In the genomic region with DNA sequence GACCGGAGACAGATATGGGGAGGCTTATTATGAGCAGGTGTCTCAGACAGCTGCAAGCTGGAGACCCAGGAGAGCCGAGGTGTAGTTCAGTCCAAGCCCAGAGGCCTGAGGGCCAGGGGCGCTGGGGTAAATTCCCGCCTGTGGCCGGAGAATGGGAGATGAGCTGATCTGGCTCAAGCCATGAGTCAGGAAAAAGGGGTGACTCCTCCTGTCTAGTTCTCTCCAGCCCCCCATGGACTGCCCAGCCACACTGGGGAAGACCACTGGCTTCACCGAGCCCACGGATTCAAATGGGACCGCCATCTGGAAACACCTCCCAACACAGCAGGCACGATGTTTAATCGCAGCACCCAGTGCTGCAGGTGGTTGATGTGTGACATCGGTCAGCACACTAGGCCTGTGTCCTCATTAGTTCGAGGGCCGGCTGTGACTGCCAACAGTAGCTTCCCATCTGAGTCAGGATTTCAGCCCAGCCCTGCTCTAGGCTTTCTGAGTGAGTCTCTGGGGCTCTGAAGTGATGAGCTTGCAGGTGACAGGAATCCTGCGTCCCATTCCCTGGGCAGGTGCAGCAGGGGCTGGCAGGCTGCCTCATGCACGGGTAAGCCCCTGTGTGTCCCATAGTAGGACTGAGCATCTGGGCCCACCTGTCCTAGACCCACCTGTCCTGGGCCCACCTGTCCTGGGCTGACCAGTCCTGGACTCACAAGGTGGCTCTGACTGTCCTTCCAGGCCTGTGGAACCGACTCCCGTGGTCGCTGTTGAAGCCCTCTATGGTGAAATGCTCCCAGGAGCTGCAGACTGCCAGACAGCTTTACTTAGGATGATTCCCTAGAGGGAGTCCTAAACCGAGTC, we compare ENCODE assay signal across 10 cellular contexts. TPM values are rescaled to one million over a fixed set of nuclear protein-coding genes. Genes with fewer than 3 reads are reported as not detected.
DNase-seq lines count a peak whose midpoint lies in the region; ATAC-seq and TF ChIP-seq lines count a peak whose summit lies in the region.
"Had no signal": no experiment of that assay in that cellular context is flagged by ENCODE, and none has a peak within 500 bp of the region (broad histone marks: within the 10 kb centered on the region; RNA-seq: fewer than 3 reads in every experiment).

No MANE protein-coding gene starts in this region.

- peak overlapping the region; percentile 31; the same call in 2 of the 3 replicates for H2BK15ac ChIP-seq in IMR-90 (ENCODE audit: low read depth, low read length)

- TF ChIP-seq POLR2A in IMR-90 (IDR thresholded peaks at IDR 0.05; ENCODE audit: low read depth, low read length): no peak

- CTCF ChIA-PET in IMR-90 (lab: Yijun Ruan, JAX): no interaction called here

- no TSS peak for BruUV-seq in IMR-90 (replicated peaks; lab: Mats Ljungman, UMichigan)

- peak overlapping the region; percentile 70 for H2BK20ac ChIP-seq in IMR-90 (ENCODE audit: low read depth, low read length)

- ATAC-seq in IMR-90 (ENCODE audit: low read depth): no peak
- ATAC-seq: naive thymus-derived CD8-positive, alpha-beta T cell had no signal

- peak overlapping the region; percentile 79 for H2AK9ac ChIP-seq in IMR-90 (replicated peaks; ENCODE audit: low read depth, low read length, poor library complexity)

- H3K79me1 ChIP-seq in IMR-90 (ENCODE audit: low read depth in 1 of 2, low read length in 2 of 2): peaks cover 47 to 87% of the 10 kb centered on the region in 2 experiments

- no peak overlapping the region for H3K4me2 ChIP-seq in IMR-90 (ENCODE audit: low read depth, low read length)

- H3K27ac Mint-ChIP-seq in activated naive CD4-positive, alpha-beta T cell treated with anti-CD3 and anti-CD28 coated beads, Interleukin-2, amount 50 U/mL, for 24 hours: peak overlapping the region; percentile 30
- no peak overlapping the region for H3K27ac Mint-ChIP-seq in progenitor cell of endocrine pancreas

- no peak for TF ChIP-seq CTCF in IMR-90 (conservative IDR thresholded peaks at IDR 0.05; ENCODE audit: low read depth, low read length)
- TF ChIP-seq CTCF in progenitor cell of endocrine pancreas (IDR thresholded peaks at IDR 0.05; ENCODE audit: unreplicated experiment): no peak
- TF ChIP-seq CTCF in WERI-Rb-1 (IDR thresholded peaks at IDR 0.05; ENCODE audit: low read depth, low read length): no peak

- peaks cover 48% of the 10 kb centered on the region for H3K4me1 ChIP-seq in IMR-90 (ENCODE audit: control insufficient read depth, insufficient read depth, low read length)

- no peak overlapping the region for H3K18ac ChIP-seq in IMR-90 (ENCODE audit: low read depth, low read length)

- H3K27ac ChIP-seq in IMR-90 (ENCODE audit: insufficient read depth, low read length): peak overlapping the region; percentile 84
- H3K27ac ChIP-seq in WERI-Rb-1: no peak overlapping the region
- no peak overlapping the region for H3K27ac ChIP-seq in substantia nigra (ENCODE audit: low read depth, low read length, poor library complexity, severe bottlenecking)
- H3K27ac ChIP-seq: tibial nerve had no signal

- DNase-seq in NCI-H2171 treated with DMSO at 0.1 percent for 48 hours (lab: John Stamatoyannopoulos, UW) (peak; percentile 74), NCI-H2171 (lab: John Stamatoyannopoulos, UW) (no peak), IMR-90 (no peak), progenitor cell of endocrine pancreas (ENCODE audit: low spot score, unreplicated experiment) (peak; percentile 6), WERI-Rb-1 (no peak), substantia nigra (lab: John Stamatoyannopoulos, UW) (no peak), NCI-H128 (lab: John Stamatoyannopoulos, UW; ENCODE audit: unreplicated experiment) (no peak)

- H3K36me3 Mint-ChIP-seq in activated naive CD4-positive, alpha-beta T cell treated with anti-CD3 and anti-CD28 coated beads, Interleukin-2, amount 50 U/mL, for 24 hours: peaks cover 9% of the 10 kb centered on the region
- no peaks in the 10 kb centered on the region for H3K36me3 Mint-ChIP-seq in progenitor cell of endocrine pancreas (ENCODE audit: insufficient read depth)
- H3K36me3 Mint-ChIP-seq: naive thymus-derived CD8-positive, alpha-beta T cell had no signal

- peaks cover 9% of the 10 kb centered on the region; the same call in 1 of the 2 replicates for H4K20me1 ChIP-seq in IMR-90 (ENCODE audit: insufficient read depth, low read length)

- TF ChIP-seq RAD21 in IMR-90 (IDR thresholded peaks at IDR 0.05; ENCODE audit: low read length): no peak

- peak overlapping the region; percentile 99 for H2AK5ac ChIP-seq in IMR-90 (ENCODE audit: low read depth, low read length)

- H3K4me3 ChIP-seq in IMR-90 (ENCODE audit: insufficient read depth, low read depth, low read length) (no peak overlapping the region), WERI-Rb-1 (ENCODE audit: low read depth, low read length) (no peak overlapping the region)
- H3K4me3 ChIP-seq: tibial nerve had no signal

- H3K9me1 ChIP-seq in IMR-90 (ENCODE audit: insufficient read depth, low read length): peaks cover 35% of the 10 kb centered on the region

- H3K14ac ChIP-seq in IMR-90 (replicated peaks; ENCODE audit: low read depth, low read length): peak overlapping the region; percentile 58

- peak overlapping the region; percentile 97 for H2BK5ac ChIP-seq in IMR-90 (ENCODE audit: low read depth, low read length, poor library complexity, severe bottlenecking)

- H3K9me3 Mint-ChIP-seq in activated naive CD4-positive, alpha-beta T cell treated with anti-CD3 and anti-CD28 coated beads, Interleukin-2, amount 50 U/mL, for 24 hours: no peaks in the 10 kb centered on the region
- H3K9me3 Mint-ChIP-seq in progenitor cell of endocrine pancreas (ENCODE audit: low read depth): no peaks in the 10 kb centered on the region

- H3K9me3 ChIP-seq in IMR-90 (ENCODE audit: control insufficient read depth, insufficient read depth, low read length) (no peaks in the 10 kb centered on the region), WERI-Rb-1 (ENCODE audit: severe bottlenecking) (peaks cover 6% of the 10 kb centered on the region)

- H3K56ac ChIP-seq in IMR-90 (ENCODE audit: extremely low read depth, insufficient read depth, low read length): no peak overlapping the region

- peak overlapping the region; percentile 95 for H3K4ac ChIP-seq in IMR-90 (ENCODE audit: low read depth, low read length)

- no peaks in the 10 kb centered on the region for H3K27me3 ChIP-seq in IMR-90 (ENCODE audit: control insufficient read depth, insufficient read depth, low read length)
- peaks cover 15% of the 10 kb centered on the region for H3K27me3 ChIP-seq in WERI-Rb-1 (ENCODE audit: insufficient read depth, low read depth, severe bottlenecking)

- H2BK120ac ChIP-seq in IMR-90 (ENCODE audit: low read depth, low read length): peak overlapping the region; percentile 100

- H3K23ac ChIP-seq in IMR-90 (ENCODE audit: low read depth, low read length): no peak overlapping the region

- peak overlapping the region; percentile 84 to 99; a peak in 2 of 4 replicates for H4K8ac ChIP-seq in IMR-90 (ENCODE audit: low read depth in 2 of 2, low read length in 2 of 2)

- no peak overlapping the region for H2AFZ ChIP-seq in IMR-90 (replicated peaks; ENCODE audit: low read length, poor library complexity)

- peak overlapping the region; percentile 58 for H4K5ac ChIP-seq in IMR-90 (ENCODE audit: low read depth, low read length)

- H4K91ac ChIP-seq in IMR-90 (ENCODE audit: insufficient read depth, low read depth, low read length): peak overlapping the region; percentile 100

- H3K9ac ChIP-seq in IMR-90 (ENCODE audit: low read depth, low read length): no peak overlapping the region

- dilution Hi-C loops in IMR-90 (cut with HindIII; ENCODE audit: low sequenced_read_pairs, unreplicated experiment): no loop called here

- peaks cover 34% of the 10 kb centered on the region for H3K36me3 ChIP-seq in IMR-90 (ENCODE audit: control insufficient read depth, insufficient read depth, low read length)
- H3K36me3 ChIP-seq in WERI-Rb-1: no peaks in the 10 kb centered on the region
- H3K36me3 ChIP-seq: tibial nerve had no signal

- H3K4me3 Mint-ChIP-seq in activated naive CD4-positive, alpha-beta T cell treated with anti-CD3 and anti-CD28 coated beads, Interleukin-2, amount 50 U/mL, for 24 hours: no peak overlapping the region
- H3K4me3 Mint-ChIP-seq in progenitor cell of endocrine pancreas (ENCODE audit: low read depth): no peak overlapping the region

- WGBS in IMR-90 (ENCODE audit: extremely low coverage in 2 of 2, insufficient read length in 1 of 2), 2 experiments: 97% methylated on average over 6 of the region's 19 CpGs; no CpG with 5 or more reads in 1 of the 2 experiments

- H3K27me3 Mint-ChIP-seq in activated naive CD4-positive, alpha-beta T cell treated with anti-CD3 and anti-CD28 coated beads, Interleukin-2, amount 50 U/mL, for 24 hours: peaks cover 2% of the 10 kb centered on the region
- peaks cover 50% of the 10 kb centered on the region for H3K27me3 Mint-ChIP-seq in progenitor cell of endocrine pancreas

- POLR2A ChIA-PET in IMR-90 (lab: Charles Lee; ENCODE audit: unreplicated experiment): no interaction called here

- in situ Hi-C loops in IMR-90 (cut with MboI; ENCODE audit: low sequenced_read_pairs): no loop called here

- H3K4me1 Mint-ChIP-seq in activated naive CD4-positive, alpha-beta T cell treated with anti-CD3 and anti-CD28 coated beads, Interleukin-2, amount 50 U/mL, for 24 hours: peaks cover 38% of the 10 kb centered on the region
- H3K4me1 Mint-ChIP-seq in progenitor cell of endocrine pancreas (ENCODE audit: low read depth): no peaks in the 10 kb centered on the region

- intact Hi-C loops in IMR-90 (cut with micrococcal nuclease): no loop called here

TF ChIP-seq in IMR-90, 13 proteins besides CTCF, POLR2A, EP300 and RAD21:
- TF ChIP-seq FOS (IDR thresholded peaks at IDR 0.05; ENCODE audit: low read depth, low read length) (no peak), MAFK (IDR thresholded peaks at IDR 0.05; ENCODE audit: low read depth, low read length) (no peak)

RNA-seq across cellular contexts. Expression of gene AHRR, which starts 49.7 kb away (rescaled TPM):
- total RNA-seq in IMR-90 (2012; rRNA removed): 15.6 and 16.7 TPM in 2 replicates
- 36.1 and 37.1 TPM in 2 replicates for polyA plus RNA-seq in IMR-90 (2012; rRNA removed)
- 24.9 and 33.9 TPM in 2 replicates for polyA plus RNA-seq in IMR-90 (2012; cell fraction: cytosol; rRNA removed)
- polyA plus RNA-seq in IMR-90 (2012; cell fraction: nucleus; rRNA removed; ENCODE audit: low replicate concordance): 77.0 and 141 TPM in 2 replicates
- 0.69 and 1.3 TPM in 2 replicates for total RNA-seq in progenitor cell of endocrine pancreas

Comparison
In these comparisons a context has a peak if more than half of its experiments do, and no peak if none do; other contexts are left out.
1. DNase-seq: peak in NCI-H2171 treated with DMSO at 0.1 percent for 48 hours (single experiment) and progenitor cell of endocrine pancreas (single experiment); none in NCI-H2171 (single experiment), IMR-90 (single experiment), WERI-Rb-1 (single experiment), substantia nigra (0 of 49) and NCI-H128 (single experiment).